ENCODE assay signal across 10 cellular contexts in the genomic region with DNA sequence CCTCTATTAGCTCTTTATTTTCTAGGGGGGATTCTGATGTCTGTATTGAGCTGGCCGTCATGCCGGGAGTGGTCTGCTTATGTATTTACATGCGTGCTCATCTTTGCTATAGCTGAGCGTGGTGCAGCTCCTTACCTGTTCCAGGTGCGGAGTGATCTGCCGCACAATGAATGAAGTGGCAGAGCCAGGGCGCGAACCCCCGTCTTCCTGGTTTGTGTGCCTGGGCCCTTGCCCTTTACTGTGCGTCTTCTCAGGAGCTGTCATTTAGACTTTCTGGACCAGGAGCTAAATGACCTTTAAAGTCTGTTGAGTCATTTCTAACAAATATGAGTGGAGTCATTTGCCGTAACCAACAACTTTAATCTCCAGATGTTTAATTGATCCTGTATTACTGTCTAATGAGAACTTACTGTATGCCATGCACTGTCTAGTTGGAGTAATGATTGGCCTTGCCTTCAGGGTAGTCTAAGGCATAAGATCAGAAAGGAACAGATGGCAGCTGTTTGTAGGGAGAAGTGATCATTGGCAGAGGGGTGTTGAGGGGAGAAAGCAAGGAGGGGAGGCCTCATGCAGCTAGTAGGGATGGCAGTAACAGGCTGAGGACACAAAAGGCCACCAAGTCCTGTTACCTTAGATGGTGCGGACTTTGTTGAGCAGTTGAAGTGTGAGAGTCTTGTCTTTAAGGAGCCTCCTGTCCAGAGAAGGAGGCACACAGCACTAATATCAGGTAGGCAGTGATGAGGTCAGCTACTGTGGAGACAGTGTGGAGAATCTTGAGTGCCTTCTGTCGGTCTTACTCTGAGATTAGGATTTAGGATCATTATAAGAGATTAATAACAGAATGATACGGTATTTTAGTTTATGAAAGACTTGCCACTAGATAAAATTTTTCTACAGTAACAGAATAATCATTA. TPM values are rescaled to one million over a fixed set of nuclear protein-coding genes. Genes with fewer than 3 reads are reported as not detected.
DNase-seq lines count a peak whose midpoint lies in the region; ATAC-seq and TF ChIP-seq lines count a peak whose summit lies in the region.
"Had no signal": no experiment of that assay in that cellular context is flagged by ENCODE, and none has a peak within 500 bp of the region (broad histone marks: within the 10 kb centered on the region; RNA-seq: fewer than 3 reads in every experiment).

No MANE protein-coding gene starts in this region.

- peaks cover 100% of the 10 kb centered on the region for H3K79me2 ChIP-seq in HCT116 (ENCODE audit: insufficient read depth, low read length)

- H4K20me1 ChIP-seq in HCT116 (ENCODE audit: insufficient read depth) = peaks cover 55% of the 10 kb centered on the region; the same call in 1 of the 2 replicates

- H3K27ac Mint-ChIP-seq in CD4-positive, alpha-beta T cell = peak overlapping the region; percentile 68
- peak overlapping the region; percentile 80 for H3K27ac Mint-ChIP-seq in activated naive CD8-positive, alpha-beta T cell treated with anti-CD3 and anti-CD28 coated beads, Interleukin-2, amount 50 U/mL, for 24 hours
- peak overlapping the region; percentile 9 to 44 for H3K27ac Mint-ChIP-seq in natural killer cell

- peaks cover 88% of the 10 kb centered on the region for H3K4me1 Mint-ChIP-seq in CD4-positive, alpha-beta T cell (ENCODE audit: low read depth)
- H3K4me1 Mint-ChIP-seq in activated naive CD8-positive, alpha-beta T cell treated with anti-CD3 and anti-CD28 coated beads, Interleukin-2, amount 50 U/mL, for 24 hours = peaks cover 81% of the 10 kb centered on the region
- peaks cover 58 to 69% of the 10 kb centered on the region in 2 donors for H3K4me1 Mint-ChIP-seq in natural killer cell

- H3K36me3 ChIP-seq in HCT116 (ENCODE audit: control insufficient read depth in 1 of 2, insufficient read depth in 2 of 2, low read length in 2 of 2) = peaks cover 1 to 11% of the 10 kb centered on the region in 2 experiments; a peak in 1 of 4 replicates
- H3K36me3 ChIP-seq: sigmoid colon had no signal

- H3K9me3 Mint-ChIP-seq in CD4-positive, alpha-beta T cell = no peaks in the 10 kb centered on the region
- no peaks in the 10 kb centered on the region for H3K9me3 Mint-ChIP-seq in activated naive CD8-positive, alpha-beta T cell treated with anti-CD3 and anti-CD28 coated beads, Interleukin-2, amount 50 U/mL, for 24 hours
- H3K9me3 Mint-ChIP-seq in natural killer cell = no peaks in the 10 kb centered on the region

- no peak for DNase-seq in CD4-positive, alpha-beta T cell
- DNase-seq in HCT116 (ENCODE audit: low read depth, low spot score) (no peak), natural killer cell (no peak), HEK293T (ENCODE audit: extremely low spot score) (no peak), OCI-M2 (lab: John Stamatoyannopoulos, UW; ENCODE audit: unreplicated experiment) (no peak), RPMI8226 (no peak)
- peak; percentile 11 for DNase-seq in activated naive CD8-positive, alpha-beta T cell treated with anti-CD3 and anti-CD28 coated beads, Interleukin-2, amount 50 U/mL, for 24 hours
- no peak for DNase-seq in stimulated activated CD4-positive, alpha-beta T cell treated with anti-CD3 and anti-CD28 coated beads, Interleukin-15, amount 100 ng/mL, for 24 hours
- DNase-seq: NCI-H510A had no signal

- H3K4me2 ChIP-seq in HCT116 (ENCODE audit: low read length) = no peak overlapping the region

- H3K27me3 ChIP-seq in CD4-positive, alpha-beta T cell (ENCODE audit: control insufficient read depth, insufficient read depth, low read length) = no peaks in the 10 kb centered on the region
- no peaks in the 10 kb centered on the region for H3K27me3 ChIP-seq in HCT116 (ENCODE audit: insufficient read depth, low read length)
- H3K27me3 ChIP-seq: sigmoid colon had no signal

- no peak overlapping the region for H3K4me3 ChIP-seq in HCT116 (replicated peaks in 1 of 2; ENCODE audit: low read depth in 1 of 2, low read length in 2 of 2)

- RAD21 ChIA-PET in HCT116 (lab: Charles Lee; ENCODE audit: low non-redundant PET in 1 of 2, low total read pairs in 2 of 2, uncharacterized antibody in 2 of 2, unreplicated experiment in 2 of 2) = interaction anchor here in 1 of 2 experiments (0.6 to 1.9 kb wide), 2 partner anchors 136 to 218 kb away, joined by 3 to 9 read pairs; no protein-coding TSS in a partner anchor

- CTCF ChIA-PET in CD4-positive, alpha-beta T cell (lab: Charles Lee) = interaction anchor here (0.5 to 5.3 kb wide), 19 partner anchors 9 to 333 kb away, joined by 3 to 69 read pairs (median 5); a partner anchor contains a TSS
- CTCF ChIA-PET in HCT116 (lab: Charles Lee) (interaction anchor here (0.6 to 6.8 kb wide), 14 partner anchors 9 to 221 kb away, joined by 3 to 71 read pairs (median 3); no protein-coding TSS in a partner anchor), HEK293T (lab: Yijun Ruan, JAX) (interaction anchor here (0.6 to 4.7 kb wide), 11 partner anchors 15 to 245 kb away, joined by 3 to 32 read pairs (median 4); no protein-coding TSS in a partner anchor)

- peaks cover 0 to 13% of the 10 kb centered on the region in 2 experiments; a peak in 1 of 4 replicates for H3K4me1 ChIP-seq in HCT116 (ENCODE audit: control insufficient read depth in 1 of 2, insufficient read depth in 2 of 2, low read length in 2 of 2)

- H3K27ac ChIP-seq in CD4-positive, alpha-beta T cell (ENCODE audit: low read depth, low read length) = no peak overlapping the region
- H3K27ac ChIP-seq in HCT116 (ENCODE audit: low read depth, low read length) = no peak overlapping the region

- TF ChIP-seq CTCF in CD4-positive, alpha-beta T cell (IDR thresholded peaks at IDR 0.05) = no peak
- TF ChIP-seq CTCF in HCT116 (IDR thresholded peaks at IDR 0.05 in 2 of 3, conservative IDR thresholded peaks at IDR 0.05 in 1 of 3; ENCODE audit: borderline replicate concordance in 1 of 3, insufficient read depth in 1 of 3, low read depth in 2 of 3, low read length in 2 of 3) (no peak), natural killer cell (IDR thresholded peaks at IDR 0.05) (no peak)

- ATAC-seq in CD4-positive, alpha-beta T cell (ENCODE audit: poor library complexity) = no peak
- ATAC-seq in HCT116 = peak; percentile 48
- ATAC-seq in activated naive CD8-positive, alpha-beta T cell treated with anti-CD3 and anti-CD28 coated beads, Interleukin-2, amount 50 U/mL, for 24 hours = peak; percentile 56
- ATAC-seq in natural killer cell = no peak

- no peak overlapping the region for H3K4me3 Mint-ChIP-seq in CD4-positive, alpha-beta T cell
- H3K4me3 Mint-ChIP-seq in activated naive CD8-positive, alpha-beta T cell treated with anti-CD3 and anti-CD28 coated beads, Interleukin-2, amount 50 U/mL, for 24 hours = peak overlapping the region; percentile 30
- H3K4me3 Mint-ChIP-seq in natural killer cell = no peak overlapping the region

- no peaks in the 10 kb centered on the region for H3K27me3 Mint-ChIP-seq in CD4-positive, alpha-beta T cell
- H3K27me3 Mint-ChIP-seq in activated naive CD8-positive, alpha-beta T cell treated with anti-CD3 and anti-CD28 coated beads, Interleukin-2, amount 50 U/mL, for 24 hours = no peaks in the 10 kb centered on the region
- H3K27me3 Mint-ChIP-seq in natural killer cell (ENCODE audit: low read depth in 2 of 2) = no peaks in the 10 kb centered on the region

- no peak overlapping the region for H3K9ac ChIP-seq in HCT116 (ENCODE audit: low read length)

- H3K9me2 ChIP-seq in HCT116 (ENCODE audit: insufficient read depth) = no peaks in the 10 kb centered on the region

- POLR2A ChIA-PET in CD4-positive, alpha-beta T cell (lab: Charles Lee) = interaction anchor here (0.6 to 1.3 kb wide), 5 partner anchors 65 to 217 kb away, joined by 3 to 10 read pairs (median 4); no protein-coding TSS in a partner anchor
- POLR2A ChIA-PET in HCT116 (lab: Charles Lee) = interaction anchor here (0.9 to 1.3 kb wide), 3 partner anchors 199 to 219 kb away, joined by 3 read pairs; no protein-coding TSS in a partner anchor
- POLR2A ChIA-PET in HEK293T (lab: Yijun Ruan, JAX) = no interaction called here

- no peaks in the 10 kb centered on the region for H3K9me3 ChIP-seq in CD4-positive, alpha-beta T cell (ENCODE audit: control insufficient read depth, low read length)
- H3K9me3 ChIP-seq in HCT116 (ENCODE audit: control insufficient read depth in 1 of 2, insufficient read depth in 1 of 2, low read depth in 1 of 2, low read length in 2 of 2) = no peaks in the 10 kb centered on the region
- H3K9me3 ChIP-seq: sigmoid colon had no signal

- TF ChIP-seq RAD21 in HCT116 (IDR thresholded peaks at IDR 0.05; ENCODE audit: low read depth) = no peak

- peaks cover 17% of the 10 kb centered on the region for H3K36me3 Mint-ChIP-seq in CD4-positive, alpha-beta T cell (ENCODE audit: low read depth)
- H3K36me3 Mint-ChIP-seq in activated naive CD8-positive, alpha-beta T cell treated with anti-CD3 and anti-CD28 coated beads, Interleukin-2, amount 50 U/mL, for 24 hours (ENCODE audit: low read depth) = peaks cover 35% of the 10 kb centered on the region
- no peaks in the 10 kb centered on the region for H3K36me3 Mint-ChIP-seq in natural killer cell

- no peak overlapping the region for H2AFZ ChIP-seq in HCT116 (ENCODE audit: low read depth, low read length, poor library complexity, severe bottlenecking)

- BruUV-seq in HCT116 (replicated peaks; lab: Mats Ljungman, UMichigan) = no TSS peak

- TF ChIP-seq POLR2A in HCT116 (IDR thresholded peaks at IDR 0.05; ENCODE audit: borderline replicate concordance, extremely low read depth, insufficient read depth, insufficient read length) = no peak

- intact Hi-C loops in CD4-positive, alpha-beta T cell (cut with DNase I, micrococcal nuclease) = loop anchor here (1.0 to 10.0 kb wide), 3 partner anchors 199 to 331 kb away; no protein-coding TSS in a partner anchor
- intact Hi-C loops in HCT116 (cut with micrococcal nuclease) = loop anchor here (1.0 kb wide), 3 partner anchors 199 to 333 kb away; no protein-coding TSS in a partner anchor
- intact Hi-C loops in natural killer cell (cut with micrococcal nuclease) = loop anchor here (1.0 kb wide), 3 partner anchors 199 to 333 kb away; no protein-coding TSS in a partner anchor

TF ChIP-seq in HCT116, 20 proteins besides CTCF, POLR2A, EP300 and RAD21 (continues in another document):
- TF ChIP-seq TCF7L2 (IDR thresholded peaks at IDR 0.05; ENCODE audit: borderline replicate concordance, extremely low read depth, insufficient read depth, insufficient read length) = no peak
- no peak for TF ChIP-seq CBX3 (IDR thresholded peaks at IDR 0.05; ENCODE audit: low read depth)

TF ChIP-seq in HEK293T, 16 proteins besides CTCF, POLR2A, EP300 and RAD21:
- TF ChIP-seq LEF1 (IDR thresholded peaks at IDR 0.05; ENCODE audit: borderline replicate concordance) (no peak), FOXA1 (IDR thresholded peaks at IDR 0.05) (no peak), BHLHE40 (IDR thresholded peaks at IDR 0.05; ENCODE audit: borderline replicate concordance) (no peak), ELF4 (IDR thresholded peaks at IDR 0.05) (no peak), CTBP1 (IDR thresholded peaks at IDR 0.05; ENCODE audit: borderline replicate concordance) (no peak), SP1 (IDR thresholded peaks at IDR 0.05) (no peak)
TF ChIP-seq in HEK293T: peak in this region for 0.

RNA-seq across cellular contexts. Expression of a gene that starts 53.9 kb away (rescaled TPM):
- 100 to 1,000 TPM in 1 of 2 experiments, 10 to 100 TPM in 1; 99.3 to 106 TPM for total RNA-seq in CD4-positive, alpha-beta T cell
- total RNA-seq in HCT116 (2021; ENCODE audit: unreplicated experiment) = 175 TPM
- 141 and 170 TPM in 2 replicates for polyA plus RNA-seq in HCT116 (2012)
- total RNA-seq in natural killer cell = 100 to 1,000 TPM in 2 of 3 donors, 10 to 100 TPM in 1; 78.4 to 103 (median 100) TPM

Comparison
In these comparisons a context has a peak if more than half of its experiments do, and no peak if none do; other contexts are left out.
1. ATAC-seq: peak in HCT116 (single experiment) and activated naive CD8-positive, alpha-beta T cell treated with anti-CD3 and anti-CD28 coated beads, Interleukin-2, amount 50 U/mL, for 24 hours (single experiment); none in CD4-positive, alpha-beta T cell (single experiment) and natural killer cell (0 of 3).
2. H3K27ac Mint-ChIP-seq: peak in every context shown above with its lines; median percentile 80 in activated naive CD8-positive, alpha-beta T cell treated with anti-CD3 and anti-CD28 coated beads, Interleukin-2, amount 50 U/mL, for 24 hours; 68 in CD4-positive, alpha-beta T cell; 26 in natural killer cell.